Comparison of ENCODE assay signal across 1 cellular context in the genomic region with DNA sequence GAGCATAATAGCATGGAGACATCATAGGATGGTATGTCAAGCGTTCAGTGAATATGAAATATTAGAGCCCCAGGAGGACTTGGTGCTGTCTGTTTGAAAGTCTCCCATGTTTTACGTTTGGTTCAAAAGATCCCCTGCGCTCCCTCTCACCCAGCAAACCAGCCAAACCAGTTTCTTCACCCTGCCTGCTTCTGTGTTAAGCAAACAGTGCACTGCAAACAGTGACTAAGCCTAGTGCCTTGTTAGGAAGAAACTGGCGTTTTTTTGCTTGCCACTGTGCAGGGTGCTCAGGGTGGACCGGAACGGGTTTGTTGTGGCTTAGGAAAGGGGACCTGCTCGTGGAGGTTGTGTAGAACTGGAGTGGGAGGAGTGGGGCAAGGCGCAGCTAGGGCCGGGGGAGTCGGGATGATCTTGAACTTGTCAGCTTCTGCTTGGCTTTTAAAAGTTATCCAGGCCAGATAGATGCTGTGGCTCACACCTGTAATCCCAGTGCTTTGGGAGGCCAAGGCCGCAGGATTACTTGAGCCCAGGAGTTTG.
A peak's percentile ranks its signal among the peaks of the same experiment; 100 is the strongest.
TF ChIP-seq lines count a peak whose summit lies in the region.

No MANE protein-coding gene starts in this region.

TF ChIP-seq in HepG2, 621 proteins besides CTCF, POLR2A, EP300 and RAD21 (continued from another document and continues in another):
- TF ChIP-seq, protein P1, sequence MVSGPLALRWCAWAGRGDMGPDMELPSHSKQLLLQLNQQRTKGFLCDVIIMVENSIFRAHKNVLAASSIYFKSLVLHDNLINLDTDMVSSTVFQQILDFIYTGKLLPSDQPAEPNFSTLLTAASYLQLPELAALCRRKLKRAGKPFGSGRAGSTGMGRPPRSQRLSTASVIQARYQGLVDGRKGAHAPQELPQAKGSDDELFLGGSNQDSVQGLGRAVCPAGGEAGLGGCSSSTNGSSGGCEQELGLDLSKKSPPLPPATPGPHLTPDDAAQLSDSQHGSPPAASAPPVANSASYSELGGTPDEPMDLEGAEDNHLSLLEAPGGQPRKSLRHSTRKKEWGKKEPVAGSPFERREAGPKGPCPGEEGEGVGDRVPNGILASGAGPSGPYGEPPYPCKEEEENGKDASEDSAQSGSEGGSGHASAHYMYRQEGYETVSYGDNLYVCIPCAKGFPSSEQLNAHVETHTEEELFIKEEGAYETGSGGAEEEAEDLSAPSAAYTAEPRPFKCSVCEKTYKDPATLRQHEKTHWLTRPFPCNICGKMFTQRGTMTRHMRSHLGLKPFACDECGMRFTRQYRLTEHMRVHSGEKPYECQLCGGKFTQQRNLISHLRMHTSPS (CRISPR knock-in tag; IDR thresholded peaks at IDR 0.05; ENCODE audit: low read depth) = peak; percentile 84; the same call in 1 of the 2 replicates
- TF ChIP-seq, protein P2, sequence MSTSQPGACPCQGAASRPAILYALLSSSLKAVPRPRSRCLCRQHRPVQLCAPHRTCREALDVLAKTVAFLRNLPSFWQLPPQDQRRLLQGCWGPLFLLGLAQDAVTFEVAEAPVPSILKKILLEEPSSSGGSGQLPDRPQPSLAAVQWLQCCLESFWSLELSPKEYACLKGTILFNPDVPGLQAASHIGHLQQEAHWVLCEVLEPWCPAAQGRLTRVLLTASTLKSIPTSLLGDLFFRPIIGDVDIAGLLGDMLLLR (CRISPR knock-in tag; IDR thresholded peaks at IDR 0.05) = peak; percentile 75; the same call in 1 of the 2 replicates
- TF ChIP-seq ZSCAN25 (CRISPR knock-in tag; IDR thresholded peaks at IDR 0.05) (peak; percentile 90; the same call in 1 of the 2 replicates), ZFY (CRISPR knock-in tag; IDR thresholded peaks at IDR 0.05) (peak; percentile 45; the same call in 1 of the 2 replicates), SOX5 (CRISPR knock-in tag; IDR thresholded peaks at IDR 0.05; ENCODE audit: borderline replicate concordance) (peak; percentile 85; the same call in 1 of the 2 replicates), NFIC (IDR thresholded peaks at IDR 0.05; ENCODE audit: low read length) (peak; percentile 83), NCOA1 (CRISPR knock-in tag; IDR thresholded peaks at IDR 0.05) (peak; percentile 77; the same call in 1 of the 2 replicates), ZNF292 (CRISPR knock-in tag; IDR thresholded peaks at IDR 0.05; ENCODE audit: borderline replicate concordance, low read depth) (peak; percentile 100), TP53 (CRISPR knock-in tag; conservative IDR thresholded peaks at IDR 0.05) (peak; percentile 53; the same call in 1 of the 2 replicates), CAMTA2 (CRISPR knock-in tag; IDR thresholded peaks at IDR 0.05; ENCODE audit: borderline replicate concordance) (no peak), HNRNPLL (IDR thresholded peaks at IDR 0.05; ENCODE audit: low read depth, low read length, poor library complexity, severe bottlenecking) (peak; percentile 30), GABPB1 (CRISPR knock-in tag; IDR thresholded peaks at IDR 0.05) (peak; percentile 54; the same call in 1 of the 2 replicates), DMAP1 (CRISPR knock-in tag; IDR thresholded peaks at IDR 0.05) (peak; percentile 60; the same call in 1 of the 2 replicates), ARNT2 (CRISPR knock-in tag; IDR thresholded peaks at IDR 0.05; ENCODE audit: low read depth) (peak; percentile 63; the same call in 1 of the 2 replicates), ZBTB8A (CRISPR knock-in tag; IDR thresholded peaks at IDR 0.05; ENCODE audit: borderline replicate concordance, low read depth) (no peak), ZNF775 (CRISPR knock-in tag; IDR thresholded peaks at IDR 0.05; ENCODE audit: borderline replicate concordance) (peak; percentile 91; the same call in 1 of the 2 replicates), RFX3 (CRISPR knock-in tag; IDR thresholded peaks at IDR 0.05) (no peak), ZNF878 (CRISPR knock-in tag; IDR thresholded peaks at IDR 0.05) (0 out of 2 replicates have a peak, but pooled peaks have one; percentile 76), ZNF879 (CRISPR knock-in tag; IDR thresholded peaks at IDR 0.05) (peak; percentile 85), RARA (CRISPR knock-in tag; IDR thresholded peaks at IDR 0.05) (peak; percentile 94), THAP11 (CRISPR knock-in tag; IDR thresholded peaks at IDR 0.05) (peak; percentile 79)
- TF ChIP-seq, protein P3, sequence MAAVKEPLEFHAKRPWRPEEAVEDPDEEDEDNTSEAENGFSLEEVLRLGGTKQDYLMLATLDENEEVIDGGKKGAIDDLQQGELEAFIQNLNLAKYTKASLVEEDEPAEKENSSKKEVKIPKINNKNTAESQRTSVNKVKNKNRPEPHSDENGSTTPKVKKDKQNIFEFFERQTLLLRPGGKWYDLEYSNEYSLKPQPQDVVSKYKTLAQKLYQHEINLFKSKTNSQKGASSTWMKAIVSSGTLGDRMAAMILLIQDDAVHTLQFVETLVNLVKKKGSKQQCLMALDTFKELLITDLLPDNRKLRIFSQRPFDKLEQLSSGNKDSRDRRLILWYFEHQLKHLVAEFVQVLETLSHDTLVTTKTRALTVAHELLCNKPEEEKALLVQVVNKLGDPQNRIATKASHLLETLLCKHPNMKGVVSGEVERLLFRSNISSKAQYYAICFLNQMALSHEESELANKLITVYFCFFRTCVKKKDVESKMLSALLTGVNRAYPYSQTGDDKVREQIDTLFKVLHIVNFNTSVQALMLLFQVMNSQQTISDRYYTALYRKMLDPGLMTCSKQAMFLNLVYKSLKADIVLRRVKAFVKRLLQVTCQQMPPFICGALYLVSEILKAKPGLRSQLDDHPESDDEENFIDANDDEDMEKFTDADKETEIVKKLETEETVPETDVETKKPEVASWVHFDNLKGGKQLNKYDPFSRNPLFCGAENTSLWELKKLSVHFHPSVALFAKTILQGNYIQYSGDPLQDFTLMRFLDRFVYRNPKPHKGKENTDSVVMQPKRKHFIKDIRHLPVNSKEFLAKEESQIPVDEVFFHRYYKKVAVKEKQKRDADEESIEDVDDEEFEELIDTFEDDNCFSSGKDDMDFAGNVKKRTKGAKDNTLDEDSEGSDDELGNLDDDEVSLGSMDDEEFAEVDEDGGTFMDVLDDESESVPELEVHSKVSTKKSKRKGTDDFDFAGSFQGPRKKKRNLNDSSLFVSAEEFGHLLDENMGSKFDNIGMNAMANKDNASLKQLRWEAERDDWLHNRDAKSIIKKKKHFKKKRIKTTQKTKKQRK (IDR thresholded peaks at IDR 0.05; ENCODE audit: low read length) = no peak
- TF ChIP-seq, protein P4, sequence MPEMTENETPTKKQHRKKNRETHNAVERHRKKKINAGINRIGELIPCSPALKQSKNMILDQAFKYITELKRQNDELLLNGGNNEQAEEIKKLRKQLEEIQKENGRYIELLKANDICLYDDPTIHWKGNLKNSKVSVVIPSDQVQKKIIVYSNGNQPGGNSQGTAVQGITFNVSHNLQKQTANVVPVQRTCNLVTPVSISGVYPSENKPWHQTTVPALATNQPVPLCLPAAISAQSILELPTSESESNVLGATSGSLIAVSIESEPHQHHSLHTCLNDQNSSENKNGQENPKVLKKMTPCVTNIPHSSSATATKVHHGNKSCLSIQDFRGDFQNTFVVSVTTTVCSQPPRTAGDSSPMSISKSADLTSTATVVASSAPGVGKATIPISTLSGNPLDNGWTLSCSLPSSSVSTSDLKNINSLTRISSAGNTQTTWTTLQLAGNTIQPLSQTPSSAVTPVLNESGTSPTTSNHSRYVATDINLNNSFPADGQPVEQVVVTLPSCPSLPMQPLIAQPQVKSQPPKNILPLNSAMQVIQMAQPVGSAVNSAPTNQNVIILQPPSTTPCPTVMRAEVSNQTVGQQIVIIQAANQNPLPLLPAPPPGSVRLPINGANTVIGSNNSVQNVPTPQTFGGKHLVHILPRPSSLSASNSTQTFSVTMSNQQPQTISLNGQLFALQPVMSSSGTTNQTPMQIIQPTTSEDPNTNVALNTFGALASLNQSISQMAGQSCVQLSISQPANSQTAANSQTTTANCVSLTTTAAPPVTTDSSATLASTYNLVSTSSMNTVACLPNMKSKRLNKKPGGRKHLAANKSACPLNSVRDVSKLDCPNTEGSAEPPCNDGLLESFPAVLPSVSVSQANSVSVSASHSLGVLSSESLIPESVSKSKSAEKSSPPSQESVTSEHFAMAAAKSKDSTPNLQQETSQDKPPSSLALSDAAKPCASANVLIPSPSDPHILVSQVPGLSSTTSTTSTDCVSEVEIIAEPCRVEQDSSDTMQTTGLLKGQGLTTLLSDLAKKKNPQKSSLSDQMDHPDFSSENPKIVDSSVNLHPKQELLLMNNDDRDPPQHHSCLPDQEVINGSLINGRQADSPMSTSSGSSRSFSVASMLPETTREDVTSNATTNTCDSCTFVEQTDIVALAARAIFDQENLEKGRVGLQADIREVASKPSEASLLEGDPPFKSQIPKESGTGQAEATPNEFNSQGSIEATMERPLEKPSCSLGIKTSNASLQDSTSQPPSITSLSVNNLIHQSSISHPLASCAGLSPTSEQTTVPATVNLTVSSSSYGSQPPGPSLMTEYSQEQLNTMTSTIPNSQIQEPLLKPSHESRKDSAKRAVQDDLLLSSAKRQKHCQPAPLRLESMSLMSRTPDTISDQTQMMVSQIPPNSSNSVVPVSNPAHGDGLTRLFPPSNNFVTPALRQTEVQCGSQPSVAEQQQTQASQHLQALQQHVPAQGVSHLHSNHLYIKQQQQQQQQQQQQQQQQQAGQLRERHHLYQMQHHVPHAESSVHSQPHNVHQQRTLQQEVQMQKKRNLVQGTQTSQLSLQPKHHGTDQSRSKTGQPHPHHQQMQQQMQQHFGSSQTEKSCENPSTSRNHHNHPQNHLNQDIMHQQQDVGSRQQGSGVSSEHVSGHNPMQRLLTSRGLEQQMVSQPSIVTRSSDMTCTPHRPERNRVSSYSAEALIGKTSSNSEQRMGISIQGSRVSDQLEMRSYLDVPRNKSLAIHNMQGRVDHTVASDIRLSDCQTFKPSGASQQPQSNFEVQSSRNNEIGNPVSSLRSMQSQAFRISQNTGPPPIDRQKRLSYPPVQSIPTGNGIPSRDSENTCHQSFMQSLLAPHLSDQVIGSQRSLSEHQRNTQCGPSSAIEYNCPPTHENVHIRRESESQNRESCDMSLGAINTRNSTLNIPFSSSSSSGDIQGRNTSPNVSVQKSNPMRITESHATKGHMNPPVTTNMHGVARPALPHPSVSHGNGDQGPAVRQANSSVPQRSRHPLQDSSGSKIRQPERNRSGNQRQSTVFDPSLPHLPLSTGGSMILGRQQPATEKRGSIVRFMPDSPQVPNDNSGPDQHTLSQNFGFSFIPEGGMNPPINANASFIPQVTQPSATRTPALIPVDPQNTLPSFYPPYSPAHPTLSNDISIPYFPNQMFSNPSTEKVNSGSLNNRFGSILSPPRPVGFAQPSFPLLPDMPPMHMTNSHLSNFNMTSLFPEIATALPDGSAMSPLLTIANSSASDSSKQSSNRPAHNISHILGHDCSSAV (CRISPR knock-in tag; IDR thresholded peaks at IDR 0.05; ENCODE audit: borderline replicate concordance) = no peak
- TF ChIP-seq, protein P5, sequence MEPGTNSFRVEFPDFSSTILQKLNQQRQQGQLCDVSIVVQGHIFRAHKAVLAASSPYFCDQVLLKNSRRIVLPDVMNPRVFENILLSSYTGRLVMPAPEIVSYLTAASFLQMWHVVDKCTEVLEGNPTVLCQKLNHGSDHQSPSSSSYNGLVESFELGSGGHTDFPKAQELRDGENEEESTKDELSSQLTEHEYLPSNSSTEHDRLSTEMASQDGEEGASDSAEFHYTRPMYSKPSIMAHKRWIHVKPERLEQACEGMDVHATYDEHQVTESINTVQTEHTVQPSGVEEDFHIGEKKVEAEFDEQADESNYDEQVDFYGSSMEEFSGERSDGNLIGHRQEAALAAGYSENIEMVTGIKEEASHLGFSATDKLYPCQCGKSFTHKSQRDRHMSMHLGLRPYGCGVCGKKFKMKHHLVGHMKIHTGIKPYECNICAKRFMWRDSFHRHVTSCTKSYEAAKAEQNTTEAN (CRISPR knock-in tag; conservative IDR thresholded peaks at IDR 0.05) = peak; percentile 95
- TF ChIP-seq, protein P6, sequence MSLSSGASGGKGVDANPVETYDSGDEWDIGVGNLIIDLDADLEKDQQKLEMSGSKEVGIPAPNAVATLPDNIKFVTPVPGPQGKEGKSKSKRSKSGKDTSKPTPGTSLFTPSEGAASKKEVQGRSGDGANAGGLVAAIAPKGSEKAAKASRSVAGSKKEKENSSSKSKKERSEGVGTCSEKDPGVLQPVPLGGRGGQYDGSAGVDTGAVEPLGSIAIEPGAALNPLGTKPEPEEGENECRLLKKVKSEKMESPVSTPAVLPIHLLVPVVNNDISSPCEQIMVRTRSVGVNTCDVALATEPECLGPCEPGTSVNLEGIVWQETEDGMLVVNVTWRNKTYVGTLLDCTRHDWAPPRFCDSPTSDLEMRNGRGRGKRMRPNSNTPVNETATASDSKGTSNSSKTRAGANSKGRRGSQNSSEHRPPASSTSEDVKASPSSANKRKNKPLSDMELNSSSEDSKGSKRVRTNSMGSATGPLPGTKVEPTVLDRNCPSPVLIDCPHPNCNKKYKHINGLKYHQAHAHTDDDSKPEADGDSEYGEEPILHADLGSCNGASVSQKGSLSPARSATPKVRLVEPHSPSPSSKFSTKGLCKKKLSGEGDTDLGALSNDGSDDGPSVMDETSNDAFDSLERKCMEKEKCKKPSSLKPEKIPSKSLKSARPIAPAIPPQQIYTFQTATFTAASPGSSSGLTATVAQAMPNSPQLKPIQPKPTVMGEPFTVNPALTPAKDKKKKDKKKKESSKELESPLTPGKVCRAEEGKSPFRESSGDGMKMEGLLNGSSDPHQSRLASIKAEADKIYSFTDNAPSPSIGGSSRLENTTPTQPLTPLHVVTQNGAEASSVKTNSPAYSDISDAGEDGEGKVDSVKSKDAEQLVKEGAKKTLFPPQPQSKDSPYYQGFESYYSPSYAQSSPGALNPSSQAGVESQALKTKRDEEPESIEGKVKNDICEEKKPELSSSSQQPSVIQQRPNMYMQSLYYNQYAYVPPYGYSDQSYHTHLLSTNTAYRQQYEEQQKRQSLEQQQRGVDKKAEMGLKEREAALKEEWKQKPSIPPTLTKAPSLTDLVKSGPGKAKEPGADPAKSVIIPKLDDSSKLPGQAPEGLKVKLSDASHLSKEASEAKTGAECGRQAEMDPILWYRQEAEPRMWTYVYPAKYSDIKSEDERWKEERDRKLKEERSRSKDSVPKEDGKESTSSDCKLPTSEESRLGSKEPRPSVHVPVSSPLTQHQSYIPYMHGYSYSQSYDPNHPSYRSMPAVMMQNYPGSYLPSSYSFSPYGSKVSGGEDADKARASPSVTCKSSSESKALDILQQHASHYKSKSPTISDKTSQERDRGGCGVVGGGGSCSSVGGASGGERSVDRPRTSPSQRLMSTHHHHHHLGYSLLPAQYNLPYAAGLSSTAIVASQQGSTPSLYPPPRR (CRISPR knock-in tag; IDR thresholded peaks at IDR 0.05; ENCODE audit: borderline replicate concordance) = peak; percentile 97
- TF ChIP-seq, protein P7, sequence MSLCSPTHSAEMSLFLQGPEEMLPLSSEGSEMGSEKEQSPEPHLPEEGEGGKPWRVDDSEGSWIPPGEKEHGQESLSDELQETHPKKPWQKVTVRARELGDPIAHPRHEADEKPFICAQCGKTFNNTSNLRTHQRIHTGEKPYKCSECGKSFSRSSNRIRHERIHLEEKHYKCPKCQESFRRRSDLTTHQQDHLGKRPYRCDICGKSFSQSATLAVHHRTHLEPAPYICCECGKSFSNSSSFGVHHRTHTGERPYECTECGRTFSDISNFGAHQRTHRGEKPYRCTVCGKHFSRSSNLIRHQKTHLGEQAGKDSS (CRISPR knock-in tag; IDR thresholded peaks at IDR 0.05; ENCODE audit: borderline replicate concordance, low read depth) = peak; percentile 89; the same call in 1 of the 2 replicates
- TF ChIP-seq, protein P8, sequence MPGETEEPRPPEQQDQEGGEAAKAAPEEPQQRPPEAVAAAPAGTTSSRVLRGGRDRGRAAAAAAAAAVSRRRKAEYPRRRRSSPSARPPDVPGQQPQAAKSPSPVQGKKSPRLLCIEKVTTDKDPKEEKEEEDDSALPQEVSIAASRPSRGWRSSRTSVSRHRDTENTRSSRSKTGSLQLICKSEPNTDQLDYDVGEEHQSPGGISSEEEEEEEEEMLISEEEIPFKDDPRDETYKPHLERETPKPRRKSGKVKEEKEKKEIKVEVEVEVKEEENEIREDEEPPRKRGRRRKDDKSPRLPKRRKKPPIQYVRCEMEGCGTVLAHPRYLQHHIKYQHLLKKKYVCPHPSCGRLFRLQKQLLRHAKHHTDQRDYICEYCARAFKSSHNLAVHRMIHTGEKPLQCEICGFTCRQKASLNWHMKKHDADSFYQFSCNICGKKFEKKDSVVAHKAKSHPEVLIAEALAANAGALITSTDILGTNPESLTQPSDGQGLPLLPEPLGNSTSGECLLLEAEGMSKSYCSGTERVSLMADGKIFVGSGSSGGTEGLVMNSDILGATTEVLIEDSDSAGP (CRISPR knock-in tag; IDR thresholded peaks at IDR 0.05; ENCODE audit: borderline replicate concordance) = peak; percentile 26; the same call in 1 of the 2 replicates
